12 cellular contexts compared by ENCODE assay signal in genomic region chr5:135999396-136000139, GRCh38. TPM values are rescaled to one million over a fixed set of nuclear protein-coding genes. Genes with fewer than 3 reads are reported as not detected.
DNase-seq lines count a peak whose midpoint lies in the region; ATAC-seq lines count a peak whose summit lies in the region.
"Had no signal": no experiment of that assay in that cellular context is flagged by ENCODE, and none has a peak within 500 bp of the region (broad histone marks: within the 10 kb centered on the region; RNA-seq: fewer than 3 reads in every experiment).

No MANE protein-coding gene starts in this region.

- intact Hi-C loops in Right ventricle myocardium superior (cut with DNase I) = no loop called here
- intact Hi-C loops in cardiac septum (cut with DNase I) = no loop called here
- intact Hi-C loops in posterior cingulate gyrus (cut with DNase I) = no loop called here
- intact Hi-C loops in left colon (cut with DNase I, micrococcal nuclease) = no loop called here

- DNase-seq in Right ventricle myocardium superior (no peak), cardiac septum (ENCODE audit: low spot score) (no peak), UCSD-AML1 (lab: John Stamatoyannopoulos, UW; ENCODE audit: unreplicated experiment) (peak; percentile 71), islet precursor cell (peak; percentile 93), posterior cingulate gyrus (no peak), left colon (no peak), AG08396 (ENCODE audit: low spot score) (no peak)
- DNase-seq: NCI-H2171 treated with DMSO at 0.1 percent for 48 hours had no signal

- peak; percentile 66 for ATAC-seq in Right ventricle myocardium superior (ENCODE audit: poor library complexity)
- no peak for ATAC-seq in left colon
- ATAC-seq in HG02763 (IDR thresholded peaks at IDR 0.05; ENCODE audit: unreplicated experiment) = no peak
- ATAC-seq: activated T-helper 17 cell treated with anti-CD3 and anti-CD28 coated beads, Interleukin-2, amount 50 U/mL, for 72 hours had no signal

RNA-seq across cellular contexts. Expression of gene TGFBI, which starts 29.2 kb away (rescaled TPM):
- total RNA-seq in Right ventricle myocardium superior (49.9 TPM), cardiac septum (46.9 TPM), left colon (10 to 100 TPM; 21.0 to 50.3 TPM)

RNA-seq across cellular contexts. Expression of gene LECT2, which starts 44.8 kb away (rescaled TPM):
- total RNA-seq in Right ventricle myocardium superior (not detected), cardiac septum (not detected), left colon (not detected)
- total RNA-seq: A673; activated T-helper 17 cell treated with anti-CD3 and anti-CD28 coated beads, Interleukin-2, amount 50 U/mL, for 72 hours; temporal lobe had no signal

Comparison
In these comparisons a context has a peak if more than half of its experiments do, and no peak if none do; other contexts are left out.
1. DNase-seq: peak in UCSD-AML1 (single experiment) and islet precursor cell (single experiment); none in Right ventricle myocardium superior (single experiment), cardiac septum (single experiment), posterior cingulate gyrus (0 of 10), left colon (0 of 2) and AG08396 (single experiment).